Comparison of ENCODE assay signal across 9 cellular contexts in the genomic region with DNA sequence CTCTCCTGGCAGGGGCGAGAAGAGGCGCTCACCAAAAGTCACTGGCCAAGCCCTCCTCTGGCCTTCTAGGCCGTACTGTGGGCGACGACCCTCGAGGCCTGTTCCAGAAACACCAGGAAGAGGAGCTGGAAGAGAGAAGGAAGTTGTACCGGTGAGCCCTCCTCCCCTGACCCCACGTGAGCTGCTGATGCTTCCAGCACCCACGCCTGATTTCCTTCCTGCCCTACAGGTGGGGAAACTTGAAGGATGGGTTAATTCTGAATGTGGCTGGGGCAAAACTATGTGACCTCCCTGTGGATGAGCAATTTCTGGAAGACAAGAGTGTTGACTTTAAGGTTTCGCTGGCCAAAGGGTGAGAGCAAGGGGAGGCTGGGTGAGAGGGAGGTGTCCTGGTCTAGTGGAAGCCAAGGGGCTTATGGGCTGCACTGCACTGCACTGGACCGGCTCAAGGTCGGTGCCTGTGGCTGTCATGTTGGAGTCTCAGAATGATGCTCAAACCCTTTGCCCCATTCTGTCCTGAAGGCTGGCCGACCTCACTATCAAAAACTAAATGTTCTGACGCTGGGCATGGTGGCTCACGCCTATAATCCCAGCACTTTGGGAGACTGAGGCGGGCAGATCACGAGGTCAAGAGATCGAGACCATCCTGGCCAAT. TPM values are rescaled to one million over a fixed set of nuclear protein-coding genes. Genes with fewer than 3 reads are reported as not detected.
DNase-seq lines count a peak whose midpoint lies in the region; ATAC-seq and TF ChIP-seq lines count a peak whose summit lies in the region.
"Had no signal": no experiment of that assay in that cellular context is flagged by ENCODE, and none has a peak within 500 bp of the region (broad histone marks: within the 10 kb centered on the region; RNA-seq: fewer than 3 reads in every experiment).

No MANE protein-coding gene starts in this region.

- no peak overlapping the region for H3K27ac ChIP-seq in right atrium auricular region

- peaks cover 5 to 6% of the 10 kb centered on the region in 2 donors for H3K27me3 ChIP-seq in right atrium auricular region

- no peak for DNase-seq in Jurkat, Clone E6-1 (ENCODE audit: low read depth, low spot score)
- DNase-seq in central memory CD8-positive, alpha-beta T cell (ENCODE audit: low spot score in 2 of 2): no peak
- DNase-seq in A172 (ENCODE audit: low spot score) (no peak), NCI-H2081 treated with DMSO at 0.1 percent for 48 hours (lab: John Stamatoyannopoulos, UW) (no peak), right atrium auricular region (ENCODE audit: low spot score) (no peak)

- peak overlapping the region; percentile 90 for H3K4me3 Mint-ChIP-seq in central memory CD8-positive, alpha-beta T cell
- peak overlapping the region; percentile 36 to 69 (median 62) for H3K4me3 Mint-ChIP-seq in nephron

- H3K4me1 Mint-ChIP-seq in central memory CD8-positive, alpha-beta T cell: peaks cover 55% of the 10 kb centered on the region
- peaks cover 30% of the 10 kb centered on the region for H3K4me1 Mint-ChIP-seq in nephron

- no peaks in the 10 kb centered on the region for H3K36me3 ChIP-seq in ES-I3 (ENCODE audit: insufficient read depth, low read length)
- H3K36me3 ChIP-seq in right atrium auricular region: no peaks in the 10 kb centered on the region
- H3K36me3 ChIP-seq: HAP-1 had no signal

- peak overlapping the region; percentile 67; the same call in 1 of the 2 replicates for H3K9ac ChIP-seq in ES-I3 (ENCODE audit: low read depth, low read length)

- H3K4me3 ChIP-seq in Jurkat, Clone E6-1 (ENCODE audit: low read length): peak overlapping the region; percentile 62
- no peak overlapping the region for H3K4me3 ChIP-seq in right atrium auricular region
- H3K4me3 ChIP-seq: HAP-1 had no signal

- TF ChIP-seq CTCF in nephron (IDR thresholded peaks at IDR 0.05; ENCODE audit: unreplicated experiment in 3 of 3) (no peak), right atrium auricular region (IDR thresholded peaks at IDR 0.05) (no peak)

- H3K4me1 ChIP-seq in ES-I3 (ENCODE audit: insufficient read depth, low read length): no peaks in the 10 kb centered on the region; the same call in 1 of the 2 replicates
- H3K4me1 ChIP-seq in right atrium auricular region: no peaks in the 10 kb centered on the region
- H3K4me1 ChIP-seq: HAP-1 had no signal

- no peaks in the 10 kb centered on the region for H3K27me3 Mint-ChIP-seq in central memory CD8-positive, alpha-beta T cell
- peaks cover 83% of the 10 kb centered on the region for H3K27me3 Mint-ChIP-seq in nephron (ENCODE audit: low read depth)

- H3K36me3 Mint-ChIP-seq in central memory CD8-positive, alpha-beta T cell (ENCODE audit: insufficient read depth): peaks cover 8% of the 10 kb centered on the region
- H3K36me3 Mint-ChIP-seq in nephron (ENCODE audit: low read depth): no peaks in the 10 kb centered on the region

- peak overlapping the region; percentile 83 for H3K27ac Mint-ChIP-seq in central memory CD8-positive, alpha-beta T cell (ENCODE audit: low read depth)
- H3K27ac Mint-ChIP-seq in nephron: no peak overlapping the region

- ATAC-seq in central memory CD8-positive, alpha-beta T cell (replicated peaks; ENCODE audit: extremely low read depth, poor library complexity, severe bottlenecking): no peak
- ATAC-seq in GM19455 (IDR thresholded peaks at IDR 0.05; ENCODE audit: unreplicated experiment): no peak

- no peaks in the 10 kb centered on the region for H3K9me3 Mint-ChIP-seq in central memory CD8-positive, alpha-beta T cell
- no peaks in the 10 kb centered on the region for H3K9me3 Mint-ChIP-seq in nephron

- H3K9me3 ChIP-seq in ES-I3 (ENCODE audit: control insufficient read depth, insufficient read depth, low read length) (no peaks in the 10 kb centered on the region), right atrium auricular region (no peaks in the 10 kb centered on the region)
- H3K9me3 ChIP-seq: HAP-1 had no signal

RNA-seq across cellular contexts. Expression of a gene that starts 6.2 kb away (rescaled TPM):
- 4.3 TPM for polyA plus RNA-seq in Jurkat, Clone E6-1 (2012; ENCODE audit: insufficient read depth, insufficient read length)
- 0.24 and 0.89 TPM in 2 replicates for total RNA-seq in A172 (2014; rRNA removed; shearing (Covaris generic))
- total RNA-seq in right atrium auricular region: under 1 TPM in 1 of 2 donors, not detected in 1; 0.63 TPM

RNA-seq across cellular contexts. Expression of a gene that starts 6.4 kb away (rescaled TPM):
- polyA plus RNA-seq in Jurkat, Clone E6-1 (2012; ENCODE audit: insufficient read depth, insufficient read length): 52.7 TPM
- total RNA-seq in A172 (2014; rRNA removed; shearing (Covaris generic)): 28.1 and 29.1 TPM in 2 replicates
- 1 to 10 TPM; 7.0 to 8.2 TPM for total RNA-seq in right atrium auricular region

RNA-seq across cellular contexts. Expression of a gene that starts 16.9 kb away (rescaled TPM):
- polyA plus RNA-seq in Jurkat, Clone E6-1 (2012; ENCODE audit: insufficient read depth, insufficient read length): 268 TPM
- total RNA-seq in A172 (2014; rRNA removed; shearing (Covaris generic)): 128 and 236 TPM in 2 replicates
- 100 to 1,000 TPM in 1 of 2 donors, 10 to 100 TPM in 1; 98.0 to 155 TPM for total RNA-seq in right atrium auricular region

RNA-seq across cellular contexts. Expression of a gene that starts 17.2 kb away (rescaled TPM):
- 10.6 TPM for polyA plus RNA-seq in Jurkat, Clone E6-1 (2012; ENCODE audit: insufficient read depth, insufficient read length)
- total RNA-seq in A172 (2014; rRNA removed; shearing (Covaris generic)): 18.8 and 21.7 TPM in 2 replicates
- 1 to 10 TPM; 5.3 to 8.4 TPM for total RNA-seq in right atrium auricular region

RNA-seq across cellular contexts. Expression of a gene that starts 55.4 kb away (rescaled TPM):
- not detected for polyA plus RNA-seq in Jurkat, Clone E6-1 (2012; ENCODE audit: insufficient read depth, insufficient read length)
- 0.10 TPM in 1 of 2 replicates, not detected in the other for total RNA-seq in A172 (2014; rRNA removed; shearing (Covaris generic))
- total RNA-seq in right atrium auricular region: not detected
